In genomic region chr1:167935252-167936067, GRCh38 we compare ENCODE assay signal across 8 cellular contexts. TPM values are rescaled to one million over a fixed set of nuclear protein-coding genes. Genes with fewer than 3 reads are reported as not detected.
A peak's percentile ranks its signal among the peaks of the same experiment; 100 is the strongest.
DNase-seq lines count a peak whose midpoint lies in the region; ATAC-seq, FAIRE-seq and TF ChIP-seq lines count a peak whose summit lies in the region.

No MANE protein-coding gene starts in this region.

- H3K9me1 ChIP-seq in endothelial cell of umbilical vein (replicated peaks; ENCODE audit: control insufficient read depth, extremely low read depth, insufficient read depth, low read length) = no peaks in the 10 kb centered on the region

- POLR2A ChIA-PET in endothelial cell of umbilical vein (lab: Charles Lee) = interaction anchor here (1.2 to 1.5 kb wide), 2 partner anchors 32 to 147 kb away, joined by 3 to 4 read pairs; no protein-coding TSS in a partner anchor

- H3K4me2 ChIP-seq in endothelial cell of umbilical vein (ENCODE audit: insufficient read depth, low read length) = peak overlapping the region; percentile 85

- TSS peak; percentile 39 for BruUV-seq in endothelial cell of umbilical vein (replicated peaks; lab: Mats Ljungman, UMichigan)

- H4K20me1 ChIP-seq in endothelial cell of umbilical vein (replicated peaks; ENCODE audit: control insufficient read depth, extremely low read depth, insufficient read depth, low read length) = no peaks in the 10 kb centered on the region

- no peak for TF ChIP-seq POLR2A in endothelial cell of umbilical vein (IDR thresholded peaks at IDR 0.05; ENCODE audit: low read depth, low read length)

- H3K4me1 ChIP-seq in BE2C (peaks cover 3% of the 10 kb centered on the region; the same call in 1 of the 2 replicates), endothelial cell of umbilical vein (ENCODE audit: control insufficient read depth, extremely low read depth, insufficient read depth, low read length) (peaks cover 18% of the 10 kb centered on the region), mucosa of rectum (ENCODE audit: control insufficient read depth in 2 of 2, insufficient read depth in 2 of 2, low read length in 2 of 2) (peaks cover 7 to 20% of the 10 kb centered on the region in 2 donors)

- H3K9ac ChIP-seq in endothelial cell of umbilical vein (replicated peaks; ENCODE audit: extremely low read depth, insufficient read depth, low read length) (peak overlapping the region; percentile 85), mucosa of rectum (ENCODE audit: low read depth in 1 of 2, low read length in 2 of 2) (peak overlapping the region; percentile 90 to 100)

- intact Hi-C loops in endothelial cell of umbilical vein (cut with micrococcal nuclease) = loop anchor here (1.0 to 5.0 kb wide), 8 partner anchors 8 to 326 kb away; partner anchors contain the start of gene MPZL1

- no peak for TF ChIP-seq CTCF in BE2C (IDR thresholded peaks at IDR 0.05; ENCODE audit: low read depth, low read length)
- TF ChIP-seq CTCF in endothelial cell of umbilical vein (IDR thresholded peaks at IDR 0.05; ENCODE audit: extremely low read depth in 1 of 2, insufficient read depth in 1 of 2, low read depth in 1 of 2, low read length in 2 of 2) = no peak

- peaks cover 41% of the 10 kb centered on the region for H3K79me2 ChIP-seq in endothelial cell of umbilical vein (ENCODE audit: control insufficient read depth, insufficient read depth, low read length)

- H3K27me3 ChIP-seq in BE2C (no peaks in the 10 kb centered on the region), endothelial cell of umbilical vein (ENCODE audit: control insufficient read depth in 2 of 2, insufficient read depth in 2 of 2, low read length in 2 of 2) (no peaks in the 10 kb centered on the region), mucosa of rectum (ENCODE audit: control insufficient read depth in 2 of 2, insufficient read depth in 2 of 2, low read length in 2 of 2) (no peaks in the 10 kb centered on the region)

- no peak for FAIRE-seq in endothelial cell of umbilical vein (lab: Jason Lieb, UNC)

- H3K27ac ChIP-seq in endothelial cell of umbilical vein (ENCODE audit: insufficient read depth, low read depth, low read length) = peak overlapping the region; percentile 93
- peak overlapping the region; percentile 99 to 100 for H3K27ac ChIP-seq in mucosa of rectum (ENCODE audit: low read depth in 2 of 2, low read length in 2 of 2)
- peak overlapping the region; percentile 98 for H3K27ac ChIP-seq in substantia nigra (ENCODE audit: low read depth, low read length, poor library complexity, severe bottlenecking)

- H3K36me3 ChIP-seq in BE2C (no peaks in the 10 kb centered on the region), endothelial cell of umbilical vein (ENCODE audit: control insufficient read depth in 2 of 2, extremely low read depth in 1 of 2, insufficient read depth in 2 of 2, low read length in 2 of 2) (no peaks in the 10 kb centered on the region), mucosa of rectum (ENCODE audit: control insufficient read depth in 2 of 2, insufficient read depth in 2 of 2, low read length in 2 of 2) (peaks cover 0 to 2% of the 10 kb centered on the region in 2 donors)

- DNase-seq in BE2C (peak; percentile 20), NCI-H446 treated with DMSO at 0.1 percent for 48 hours (lab: John Stamatoyannopoulos, UW) (peak; percentile 37), endothelial cell of umbilical vein (ENCODE audit: low read depth, low spot score) (peak; percentile 57), substantia nigra (lab: John Stamatoyannopoulos, UW) (peak in 11 of 49 donors; percentile 9 to 73 (median 50))
- peak; percentile 4 to 6 for DNase-seq in activated CD4-positive, alpha-beta T cell treated with anti-CD3 and anti-CD28 coated beads, Interleukin-2, amount 50 U/mL, for 24 hours (ENCODE audit: low read depth in 1 of 2, low spot score in 1 of 2)

- CTCF ChIA-PET in endothelial cell of umbilical vein (lab: Charles Lee) = interaction anchor here (0.7 to 3.7 kb wide), 8 partner anchors 24 to 247 kb away, joined by 3 to 49 read pairs (median 3); no protein-coding TSS in a partner anchor

- H3K9me3 ChIP-seq in BE2C (no peaks in the 10 kb centered on the region), endothelial cell of umbilical vein (replicated peaks; ENCODE audit: control insufficient read depth, insufficient read depth, low read length) (no peaks in the 10 kb centered on the region), mucosa of rectum (ENCODE audit: control insufficient read depth in 2 of 2, low read length in 2 of 2) (no peaks in the 10 kb centered on the region)

- H3K4me3 ChIP-seq in BE2C (ENCODE audit: low read depth, low read length) (peak overlapping the region; percentile 93), endothelial cell of umbilical vein (replicated peaks in 1 of 3; ENCODE audit: insufficient read depth in 1 of 3, low read depth in 1 of 3, low read length in 3 of 3) (peak overlapping the region; percentile 63 to 95 (median 93)), mucosa of rectum (ENCODE audit: low read length in 2 of 2) (peak overlapping the region; percentile 72 to 100)

- ATAC-seq in GM18868 (IDR thresholded peaks at IDR 0.05; ENCODE audit: unreplicated experiment) = peak; percentile 2
- peak; percentile 1 for ATAC-seq in HG03060 (IDR thresholded peaks at IDR 0.05; ENCODE audit: low read depth, unreplicated experiment)

- dilution Hi-C loops in endothelial cell of umbilical vein (cut with MboI; ENCODE audit: extremely low pct_ligation_motif_present, low sequenced_read_pairs) = no loop called here

- H2AFZ ChIP-seq in endothelial cell of umbilical vein (ENCODE audit: low read depth, low read length) = peak overlapping the region; percentile 85

TF ChIP-seq in endothelial cell of umbilical vein, 7 proteins besides CTCF, POLR2A, EP300 and RAD21:
- TF ChIP-seq JUN (IDR thresholded peaks at IDR 0.05; ENCODE audit: borderline replicate concordance, insufficient read depth, insufficient read length, low read depth) (no peak), EZH2 (IDR thresholded peaks at IDR 0.05; ENCODE audit: borderline replicate concordance, low read depth, low read length, severe bottlenecking) (no peak), POLR2AphosphoS5 (IDR thresholded peaks at IDR 0.05; ENCODE audit: insufficient read depth, low read depth, low read length) (peak; percentile 19), MAX (IDR thresholded peaks at IDR 0.05; ENCODE audit: insufficient read depth, insufficient read length) (peak; percentile 4)
TF ChIP-seq in endothelial cell of umbilical vein: peak in this region for 2.

RNA-seq across cellular contexts. Expression of gene DCAF6, which starts 1.0 kb away (rescaled TPM):
- 66.2 TPM for polyA plus RNA-seq in BE2C (2012; ENCODE audit: insufficient read depth, insufficient read length, low read depth)
- total RNA-seq in endothelial cell of umbilical vein = 38.7 and 39.4 TPM in 2 replicates
- polyA plus RNA-seq in endothelial cell of umbilical vein = 25.7 and 28.6 TPM in 2 replicates
- polyA plus RNA-seq in endothelial cell of umbilical vein (2011; cell fraction: cytosol; rRNA removed) = 33.4 and 40.6 TPM in 2 replicates
- polyA plus RNA-seq in endothelial cell of umbilical vein (2011; cell fraction: nucleus; rRNA removed) = 40.2 and 43.9 TPM in 2 replicates
- polyA plus RNA-seq in endothelial cell of umbilical vein (2012) = 29.5 and 35.6 TPM in 2 replicates
- polyA minus RNA-seq in endothelial cell of umbilical vein = 42.6 and 56.8 TPM in 2 replicates
- polyA minus RNA-seq in endothelial cell of umbilical vein (2011; cell fraction: cytosol; rRNA and poly(A)+ RNA removed) = 29.5 TPM
- 77.7 and 106 TPM in 2 replicates for polyA minus RNA-seq in endothelial cell of umbilical vein (2011; cell fraction: nucleus; rRNA and poly(A)+ RNA removed)

RNA-seq across cellular contexts. Expression of gene MPC2, which starts 1.4 kb away (rescaled TPM):
- polyA plus RNA-seq in BE2C (2012; ENCODE audit: insufficient read depth, insufficient read length, low read depth) = 20.8 TPM
- total RNA-seq in endothelial cell of umbilical vein = 35.8 and 40.6 TPM in 2 replicates
- 12.1 and 14.9 TPM in 2 replicates for polyA plus RNA-seq in endothelial cell of umbilical vein
- polyA plus RNA-seq in endothelial cell of umbilical vein (2011; cell fraction: cytosol; rRNA removed) = 20.0 and 20.1 TPM in 2 replicates
- polyA plus RNA-seq in endothelial cell of umbilical vein (2011; cell fraction: nucleus; rRNA removed) = 6.7 and 7.6 TPM in 2 replicates
- polyA plus RNA-seq in endothelial cell of umbilical vein (2012) = 26.2 and 39.3 TPM in 2 replicates
- 5.9 and 6.6 TPM in 2 replicates for polyA minus RNA-seq in endothelial cell of umbilical vein
- polyA minus RNA-seq in endothelial cell of umbilical vein (2011; cell fraction: cytosol; rRNA and poly(A)+ RNA removed) = 34.4 TPM
- polyA minus RNA-seq in endothelial cell of umbilical vein (2011; cell fraction: nucleus; rRNA and poly(A)+ RNA removed) = 2.8 and 4.4 TPM in 2 replicates

RNA-seq across cellular contexts. Expression of gene ADCY10, which starts 21.5 kb away (rescaled TPM):
- 0.48 TPM for polyA plus RNA-seq in BE2C (2012; ENCODE audit: insufficient read depth, insufficient read length, low read depth)
- not detected in 2 replicates for total RNA-seq in endothelial cell of umbilical vein
- polyA plus RNA-seq in endothelial cell of umbilical vein = 0.11 TPM in 1 of 2 replicates, not detected in the other
- not detected in 2 replicates for polyA plus RNA-seq in endothelial cell of umbilical vein (2011; cell fraction: cytosol; rRNA removed)
- polyA plus RNA-seq in endothelial cell of umbilical vein (2011; cell fraction: nucleus; rRNA removed) = 0.05 and 0.27 TPM in 2 replicates
- not detected in 2 replicates for polyA plus RNA-seq in endothelial cell of umbilical vein (2012)
- polyA minus RNA-seq in endothelial cell of umbilical vein = not detected in 2 replicates
- polyA minus RNA-seq in endothelial cell of umbilical vein (2011; cell fraction: cytosol; rRNA and poly(A)+ RNA removed) = not detected
- 0.10 TPM in 1 of 2 replicates, not detected in the other for polyA minus RNA-seq in endothelial cell of umbilical vein (2011; cell fraction: nucleus; rRNA and poly(A)+ RNA removed)
